Comparison of ENCODE assay signal across 21 cellular contexts in genomic region chr11:69202511-69203221, GRCh38. TPM values are rescaled to one million over a fixed set of nuclear protein-coding genes. Genes with fewer than 3 reads are reported as not detected.
"Had no signal": no experiment of that assay in that cellular context is flagged by ENCODE, and none has a peak within 500 bp of the region (broad histone marks: within the 10 kb centered on the region; RNA-seq: fewer than 3 reads in every experiment).

No MANE protein-coding gene starts in this region.

- DNase-seq: activated CD4-positive, CD25-positive, alpha-beta regulatory T cell treated with anti-CD3 and anti-CD28 coated beads, Interleukin-2, amount 50 U/mL, for 72 hours; effector CD8-positive, alpha-beta T cell; nephron progenitor cell; occipital lobe; right cardiac atrium; stimulated activated CD4-positive, alpha-beta T cell treated with anti-CD3 and anti-CD28 coated beads, Interleukin-15, amount 100 ng/mL, for 24 hours; stimulated activated CD4-positive, alpha-beta T cell treated with anti-CD3 and anti-CD28 coated beads, Interleukin-2, amount 100 ng/mL, for 48 hours; upper lobe of left lung had no signal

- H3K4me1 Mint-ChIP-seq: activated naive CD4-positive, alpha-beta T cell treated with anti-CD3 and anti-CD28 coated beads, Interleukin-2, amount 50 U/mL, for 24 hours had no signal

- H3K27me3 Mint-ChIP-seq: activated naive CD4-positive, alpha-beta T cell treated with anti-CD3 and anti-CD28 coated beads, Interleukin-2, amount 50 U/mL, for 24 hours had no signal

- H3K4me3 Mint-ChIP-seq: activated naive CD4-positive, alpha-beta T cell treated with anti-CD3 and anti-CD28 coated beads, Interleukin-2, amount 50 U/mL, for 24 hours; mesothelial cell of epicardium; nephron progenitor cell; stimulated activated naive CD8-positive, alpha-beta T cell treated with anti-CD3 and anti-CD28 coated beads, Interleukin-15, Interleukin-2, amounts not matched to agents 100 ng/mL and 50 ng/mL, for 24 hours had no signal

- H3K9me3 Mint-ChIP-seq: activated naive CD4-positive, alpha-beta T cell treated with anti-CD3 and anti-CD28 coated beads, Interleukin-2, amount 50 U/mL, for 24 hours; activated T-helper 2 cell treated with anti-CD3 and anti-CD28 coated beads, Interferon-gamma antibody, Interleukin-2, Interleukin-4, amounts not matched to agents 10 μg/mL and 5 μg/mL and 100 μg/mL, durations not matched to agents 14 hours and 24 hours and 36 hours; mesothelial cell of epicardium; nephron progenitor cell; stimulated activated naive CD8-positive, alpha-beta T cell treated with anti-CD3 and anti-CD28 coated beads, Interleukin-15, Interleukin-2, amounts not matched to agents 100 ng/mL and 50 ng/mL, for 24 hours had no signal

- H3K4me3 ChIP-seq: esophagus muscularis mucosa, hepatocyte, lung, skin epidermis, upper lobe of left lung had no signal

- H3K4me2 ChIP-seq: hepatocyte had no signal

- H3K9me3 ChIP-seq: ascending aorta, esophagus muscularis mucosa, upper lobe of left lung had no signal

- H3K79me2 ChIP-seq: hepatocyte had no signal

- H3K36me3 Mint-ChIP-seq: activated naive CD4-positive, alpha-beta T cell treated with anti-CD3 and anti-CD28 coated beads, Interleukin-2, amount 50 U/mL, for 24 hours; mesothelial cell of epicardium had no signal

- H3K27ac Mint-ChIP-seq: activated naive CD4-positive, alpha-beta T cell treated with anti-CD3 and anti-CD28 coated beads, Interleukin-2, amount 50 U/mL, for 24 hours; activated T-helper 2 cell treated with anti-CD3 and anti-CD28 coated beads, Interferon-gamma antibody, Interleukin-2, Interleukin-4, amounts not matched to agents 10 μg/mL and 5 μg/mL and 100 μg/mL, durations not matched to agents 14 hours and 24 hours and 36 hours; mesothelial cell of epicardium; nephron progenitor cell; progenitor cell of endocrine pancreas; stimulated activated naive CD8-positive, alpha-beta T cell treated with anti-CD3 and anti-CD28 coated beads, Interleukin-15, Interleukin-2, amounts not matched to agents 100 ng/mL and 50 ng/mL, for 24 hours had no signal

- H3K36me3 ChIP-seq: ascending aorta, esophagus muscularis mucosa, upper lobe of left lung had no signal

- H3K27me3 ChIP-seq: ascending aorta, hepatocyte, upper lobe of left lung had no signal

- H3K27ac ChIP-seq: ascending aorta, esophagus muscularis mucosa, hepatocyte, skin epidermis, upper lobe of left lung had no signal

- ATAC-seq: left colon had no signal

- H2AFZ ChIP-seq: hepatocyte had no signal

RNA-seq across cellular contexts. Expression of gene SMIM38, which starts 46.9 kb away (rescaled TPM):
- total RNA-seq: endothelial cell of umbilical vein, glomerular endothelial cell had no signal
